Comparison of ENCODE assay signal across 8 cellular contexts in genomic region chr2:26178746-26179436, GRCh38. TPM values are rescaled to one million over a fixed set of nuclear protein-coding genes. Genes with fewer than 3 reads are reported as not detected.
DNase-seq lines count a peak whose midpoint lies in the region; ATAC-seq and TF ChIP-seq lines count a peak whose summit lies in the region.

No MANE protein-coding gene starts in this region.

- H3K4me3 Mint-ChIP-seq in activated B cell treated with CpG ODN at 0.5 μM for 24 hours, result peak overlapping the region; percentile 78

- peaks cover 53% of the 10 kb centered on the region for H3K79me2 ChIP-seq in parathyroid adenoma

- DNase-seq in 8988T (peak; percentile 72), GM12865 (ENCODE audit: low read depth) (peak; percentile 29), activated B cell treated with CpG ODN at 0.5 μM for 24 hours (no peak), cardiac muscle cell (ENCODE audit: low read depth in 1 of 2, low spot score in 1 of 2) (peak; percentile 26 to 34), NCI-H1436 treated with DMSO at 0.1 percent for 48 hours (lab: John Stamatoyannopoulos, UW) (no peak)

- no peak overlapping the region for H3K27ac Mint-ChIP-seq in activated B cell treated with CpG ODN at 0.5 μM for 24 hours

- no peaks in the 10 kb centered on the region for H3K9me3 ChIP-seq in cardiac muscle cell (ENCODE audit: low read depth)
- H3K9me3 ChIP-seq in parathyroid adenoma (ENCODE audit: control insufficient read depth, low read length), result no peaks in the 10 kb centered on the region

- H3K4me1 ChIP-seq in cardiac muscle cell (ENCODE audit: low read depth), result peaks cover 6% of the 10 kb centered on the region
- peaks cover 57% of the 10 kb centered on the region for H3K4me1 ChIP-seq in parathyroid adenoma

- H2AFZ ChIP-seq in parathyroid adenoma, result peak overlapping the region; percentile 62

- ATAC-seq in activated B cell treated with CpG ODN at 0.5 μM for 24 hours (ENCODE audit: low read depth) (peak; percentile 60), GM18511 (IDR thresholded peaks at IDR 0.05; ENCODE audit: unreplicated experiment) (no peak), GM19395 (IDR thresholded peaks at IDR 0.05; ENCODE audit: unreplicated experiment) (no peak)

- H3K27me3 Mint-ChIP-seq in activated B cell treated with CpG ODN at 0.5 μM for 24 hours, result peaks cover 32% of the 10 kb centered on the region

- H3K4me3 ChIP-seq in GM12865 (ENCODE audit: low read depth, low read length) (peak overlapping the region; percentile 42), cardiac muscle cell (peak overlapping the region; percentile 35), parathyroid adenoma (ENCODE audit: low read depth, low read length) (peak overlapping the region; percentile 28)

- POLR2A ChIA-PET in activated B cell treated with CpG ODN at 0.5 μM for 24 hours (lab: Charles Lee), result interaction anchor here (0.7 kb wide), 1 partner anchor 65 kb away, joined by 5 read pairs; no protein-coding TSS in a partner anchor

- H3K27ac ChIP-seq in cardiac muscle cell (no peak overlapping the region), parathyroid adenoma (peak overlapping the region; percentile 89)

- CTCF ChIA-PET in activated B cell treated with CpG ODN at 0.5 μM for 24 hours (lab: Charles Lee), result no interaction called here

- intact Hi-C loops in activated B cell treated with CpG ODN at 0.5 μM for 24 hours (cut with micrococcal nuclease), result no loop called here

- peak overlapping the region; percentile 46 for H3K4me2 ChIP-seq in parathyroid adenoma (ENCODE audit: low read length)

- H3K27me3 ChIP-seq in cardiac muscle cell (peaks cover 40% of the 10 kb centered on the region), parathyroid adenoma (ENCODE audit: control insufficient read depth, insufficient read depth, low read length) (no peaks in the 10 kb centered on the region)

- H3K9ac ChIP-seq in parathyroid adenoma, result peak overlapping the region; percentile 12

- peaks cover 13% of the 10 kb centered on the region for H3K4me1 Mint-ChIP-seq in activated B cell treated with CpG ODN at 0.5 μM for 24 hours

- TF ChIP-seq CTCF in GM12865 (IDR thresholded peaks at IDR 0.05; ENCODE audit: insufficient read depth, low read depth, low read length, missing control alignments) (no peak), activated B cell treated with CpG ODN at 0.5 μM for 24 hours (IDR thresholded peaks at IDR 0.05) (no peak), cardiac muscle cell (IDR thresholded peaks at IDR 0.05; ENCODE audit: low read depth, low read length) (no peak), parathyroid adenoma (IDR thresholded peaks at IDR 0.05) (no peak)

- no peaks in the 10 kb centered on the region for H3K36me3 Mint-ChIP-seq in activated B cell treated with CpG ODN at 0.5 μM for 24 hours (ENCODE audit: low read depth)

- no peaks in the 10 kb centered on the region for H3K36me3 ChIP-seq in cardiac muscle cell
- no peaks in the 10 kb centered on the region for H3K36me3 ChIP-seq in parathyroid adenoma (ENCODE audit: control insufficient read depth, insufficient read depth, low read length)

- H3K9me3 Mint-ChIP-seq in activated B cell treated with CpG ODN at 0.5 μM for 24 hours, result no peaks in the 10 kb centered on the region

RNA-seq across cellular contexts. Expression of gene GAREM2, which starts 6.0 kb away (rescaled TPM):
- total RNA-seq in activated B cell treated with CpG ODN at 0.5 μM for 24 hours (2.2 and 3.1 TPM in 2 replicates), cardiac muscle cell (1.2 and 1.6 TPM in 2 replicates)
- 0.84 and 2.8 TPM in 2 replicates for polyA plus RNA-seq in cardiac muscle cell

Comparison
In these comparisons a context has a peak if more than half of its experiments do, and no peak if none do; other contexts are left out.
1. DNase-seq: peak in 8988T (single experiment), GM12865 (single experiment) and cardiac muscle cell (2 of 2); none in activated B cell treated with CpG ODN at 0.5 μM for 24 hours (single experiment) and NCI-H1436 treated with DMSO at 0.1 percent for 48 hours (single experiment).
2. Peak in every context shown above with its lines, with median percentiles within 50 percentile points of each other: H3K4me3 ChIP-seq.